In the genomic region with DNA sequence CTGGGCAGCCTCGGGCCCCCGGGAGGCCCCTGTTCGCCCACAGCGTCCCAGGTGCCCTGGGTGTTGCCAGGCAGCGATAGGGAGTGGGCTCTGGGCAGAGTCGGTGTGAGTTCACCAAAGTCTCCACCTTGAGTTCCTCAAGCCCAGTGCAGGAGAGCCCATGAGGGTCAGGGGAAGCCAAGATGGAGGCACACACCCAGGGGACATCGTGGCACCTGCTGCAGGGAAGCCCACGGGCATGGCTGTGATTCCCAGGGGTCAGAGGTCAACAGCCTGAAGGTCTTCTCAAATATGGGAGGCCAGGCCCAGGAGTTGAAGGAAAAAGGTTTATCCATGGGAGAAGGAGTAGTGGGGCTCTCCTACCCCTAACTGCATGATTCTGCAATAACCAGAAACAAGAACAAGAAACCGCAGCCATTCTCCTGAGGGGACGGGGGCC, we compare ENCODE assay signal across 20 cellular contexts.
DNase-seq lines count a peak whose midpoint lies in the region; ATAC-seq, FAIRE-seq and TF ChIP-seq lines count a peak whose summit lies in the region.
"Had no signal": no experiment of that assay in that cellular context is flagged by ENCODE, and none has a peak within 500 bp of the region (broad histone marks: within the 10 kb centered on the region; RNA-seq: fewer than 3 reads in every experiment).

No MANE protein-coding gene starts in this region.

- H3K36me3 ChIP-seq in kidney (ENCODE audit: control insufficient read depth in 1 of 2, insufficient read depth in 2 of 2, low read length in 2 of 2) (no peaks in the 10 kb centered on the region), stomach (peaks cover 0 to 4% (median 0%) of the 10 kb centered on the region in 4 donors), prostate gland (no peaks in the 10 kb centered on the region)
- H3K36me3 ChIP-seq: colonic mucosa had no signal

- no peaks in the 10 kb centered on the region for H3K9me3 ChIP-seq in kidney (ENCODE audit: control insufficient read depth in 1 of 2, low read length in 2 of 2)
- H3K9me3 ChIP-seq in stomach, result no peaks in the 10 kb centered on the region
- H3K9me3 ChIP-seq in prostate gland, result no peaks in the 10 kb centered on the region
- H3K9me3 ChIP-seq: colonic mucosa, SK-N-SH had no signal

- ATAC-seq in activated B cell treated with CpG ODN at 0.5 μM for 24 hours (ENCODE audit: low read depth), result no peak
- ATAC-seq: natural killer cell had no signal

- H3K27me3 Mint-ChIP-seq in activated B cell treated with CpG ODN at 0.5 μM for 24 hours, result peaks cover 8% of the 10 kb centered on the region

- DNase-seq in MV-4-11 (lab: John Stamatoyannopoulos, UW) (peak; percentile 29), activated B cell treated with CpG ODN at 0.5 μM for 24 hours (peak; percentile 9), kidney (peak; percentile 56), stomach (peak; percentile 17), pons (ENCODE audit: low spot score) (no peak), substantia nigra (lab: John Stamatoyannopoulos, UW) (no peak), prostate gland (ENCODE audit: low spot score) (no peak)
- DNase-seq in activated T-cell treated with anti-CD3 and anti-CD28 coated beads, Interleukin-2, amount 50 U/mL, for 1 hour, result no peak
- DNase-seq: activated CD4-positive, alpha-beta memory T cell treated with anti-CD3 and anti-CD28 coated beads for 36 hours; colonic mucosa; GF-D8; natural killer cell; NCI-H2107; NCI-H510A; NK-92 treated with Interleukin-12 subunit alpha and Interleukin-12 subunit beta, amount 100 ng/mL, for 24 hours; SK-N-SH had no signal

- no peak overlapping the region for H3K27ac Mint-ChIP-seq in activated B cell treated with CpG ODN at 0.5 μM for 24 hours
- H3K27ac Mint-ChIP-seq: activated CD4-positive, alpha-beta memory T cell treated with anti-CD3 and anti-CD28 coated beads for 36 hours; activated T-cell treated with anti-CD3 and anti-CD28 coated beads, Interleukin-2, amount 50 U/mL, for 24 hours; mesothelial cell of epicardium; natural killer cell; T-helper 2 cell treated with Interferon-gamma antibody and Interleukin-4, amounts not matched to agents 5 μg/mL and 100 μg/mL, for 36 hours had no signal

- peaks cover 15% of the 10 kb centered on the region for H3K4me1 Mint-ChIP-seq in activated B cell treated with CpG ODN at 0.5 μM for 24 hours
- H3K4me1 Mint-ChIP-seq: mesothelial cell of epicardium had no signal

- H3K9ac ChIP-seq in kidney (ENCODE audit: low read length in 2 of 2), result no peak overlapping the region
- H3K9ac ChIP-seq: parathyroid adenoma, SK-N-SH had no signal

- CTCF ChIA-PET in activated B cell treated with CpG ODN at 0.5 μM for 24 hours (lab: Charles Lee), result interaction anchor here (1.2 to 4.1 kb wide), 2 partner anchors 30 kb away, joined by 3 to 43 read pairs; no protein-coding TSS in a partner anchor

- TF ChIP-seq POLR2A in stomach (IDR thresholded peaks at IDR 0.05), result no peak
- no peak for TF ChIP-seq POLR2A in prostate gland (IDR thresholded peaks at IDR 0.05)

- H3K27ac ChIP-seq in kidney (ENCODE audit: low read depth in 2 of 2, low read length in 2 of 2) (no peak overlapping the region), stomach (no peak overlapping the region), substantia nigra (ENCODE audit: low read depth, low read length, poor library complexity, severe bottlenecking) (no peak overlapping the region), prostate gland (no peak overlapping the region)
- H3K27ac ChIP-seq: colonic mucosa, parathyroid adenoma had no signal

- no peaks in the 10 kb centered on the region for H3K4me1 ChIP-seq in kidney (ENCODE audit: control insufficient read depth in 1 of 2, insufficient read depth in 1 of 2, low read depth in 1 of 2, low read length in 2 of 2)
- H3K4me1 ChIP-seq in stomach, result peaks cover 0 to 12% (median 9%) of the 10 kb centered on the region in 4 donors
- H3K4me1 ChIP-seq in prostate gland (replicated peaks), result no peaks in the 10 kb centered on the region
- H3K4me1 ChIP-seq: colonic mucosa, parathyroid adenoma had no signal

- no peak overlapping the region for H3K4me3 ChIP-seq in kidney (ENCODE audit: low read length in 2 of 2)
- no peak overlapping the region for H3K4me3 ChIP-seq in stomach
- no peak overlapping the region for H3K4me3 ChIP-seq in prostate gland
- H3K4me3 ChIP-seq: colonic mucosa had no signal

- intact Hi-C loops in activated B cell treated with CpG ODN at 0.5 μM for 24 hours (cut with micrococcal nuclease), result loop anchor here (10.0 kb wide), 1 partner anchor 622 kb away; no protein-coding TSS in a partner anchor
- intact Hi-C loops in kidney (cut with DNase I), result no loop called here
- intact Hi-C loops in stomach (cut with DNase I; ENCODE audit: low total_unique reads), result no loop called here
- intact Hi-C loops in prostate gland (cut with DNase I), result loop anchor here (10.0 kb wide), 1 partner anchor 732 kb away; no protein-coding TSS in a partner anchor

- no peaks in the 10 kb centered on the region for H3K9me3 Mint-ChIP-seq in activated B cell treated with CpG ODN at 0.5 μM for 24 hours
- H3K9me3 Mint-ChIP-seq: activated T-cell treated with anti-CD3 and anti-CD28 coated beads, Interleukin-2, amount 50 U/mL, for 24 hours; mesothelial cell of epicardium; natural killer cell; T-helper 2 cell treated with Interferon-gamma antibody and Interleukin-4, amounts not matched to agents 5 μg/mL and 100 μg/mL, for 36 hours had no signal

- TF ChIP-seq CTCF in activated B cell treated with CpG ODN at 0.5 μM for 24 hours (IDR thresholded peaks at IDR 0.05) (no peak), kidney (IDR thresholded peaks at IDR 0.05; ENCODE audit: borderline replicate concordance, extremely low read depth, insufficient read depth) (no peak), stomach (IDR thresholded peaks at IDR 0.05) (no peak), prostate gland (IDR thresholded peaks at IDR 0.05) (no peak)

- TF ChIP-seq EP300 in stomach (IDR thresholded peaks at IDR 0.05), result no peak

- no peak for FAIRE-seq in kidney (lab: Jason Lieb, UNC)

- 83 to 95% (median 87%) methylated on average over 5 to 10 of the region's 10 CpGs for WGBS in stomach, 5 donors
- WGBS in prostate gland, result 86% methylated on average over 10 of the region's 10 CpGs

- H3K27me3 ChIP-seq in stomach (peaks cover 0 to 11% (median 3%) of the 10 kb centered on the region in 3 donors), prostate gland (replicated peaks; ENCODE audit: insufficient read depth) (no peaks in the 10 kb centered on the region)
- H3K27me3 ChIP-seq: colonic mucosa had no signal

- H3K4me3 Mint-ChIP-seq in activated B cell treated with CpG ODN at 0.5 μM for 24 hours, result no peak overlapping the region
- H3K4me3 Mint-ChIP-seq: activated CD4-positive, alpha-beta memory T cell treated with anti-CD3 and anti-CD28 coated beads for 36 hours; activated T-cell treated with anti-CD3 and anti-CD28 coated beads, Interleukin-2, amount 50 U/mL, for 24 hours; mesothelial cell of epicardium; natural killer cell; T-helper 2 cell treated with Interferon-gamma antibody and Interleukin-4, amounts not matched to agents 5 μg/mL and 100 μg/mL, for 36 hours had no signal

- POLR2A ChIA-PET in activated B cell treated with CpG ODN at 0.5 μM for 24 hours (lab: Charles Lee), result no interaction called here

- H3K36me3 Mint-ChIP-seq in activated B cell treated with CpG ODN at 0.5 μM for 24 hours (ENCODE audit: low read depth), result no peaks in the 10 kb centered on the region
- H3K36me3 Mint-ChIP-seq: activated CD4-positive, alpha-beta memory T cell treated with anti-CD3 and anti-CD28 coated beads for 36 hours; mesothelial cell of epicardium; natural killer cell had no signal

Comparison
In these comparisons a context has a peak if more than half of its experiments do, and no peak if none do; other contexts are left out.
1. DNase-seq: peak in MV-4-11 (single experiment), activated B cell treated with CpG ODN at 0.5 μM for 24 hours (single experiment), kidney (single experiment) and stomach (single experiment); none in pons (single experiment), substantia nigra (0 of 49), prostate gland (single experiment) and activated T-cell treated with anti-CD3 and anti-CD28 coated beads, Interleukin-2, amount 50 U/mL, for 1 hour (single experiment).
2. intact Hi-C loops: an anchor here in activated B cell treated with CpG ODN at 0.5 μM for 24 hours (10.0 kb wide) and prostate gland (10.0 kb wide); none called in kidney and stomach.